27 cellular contexts compared by ENCODE assay signal in the genomic region with DNA sequence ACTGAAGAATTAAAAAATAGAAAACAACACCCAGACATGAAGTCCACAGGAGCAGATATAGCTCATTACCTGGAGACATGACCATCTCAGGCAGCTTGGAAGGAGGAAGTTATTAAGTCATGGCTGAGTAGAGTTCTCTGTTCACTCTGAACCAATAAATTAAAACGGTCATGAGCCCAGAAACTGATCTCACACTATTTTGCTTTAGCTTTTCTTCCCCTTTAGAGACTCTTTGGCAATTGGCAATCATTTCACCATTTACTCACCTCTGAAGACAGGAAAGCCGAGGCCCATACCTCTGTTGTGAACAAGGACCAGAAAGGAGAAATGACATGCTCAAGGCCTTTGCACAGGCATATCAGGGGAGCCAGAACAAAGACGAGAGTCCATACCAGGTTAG. TPM values are rescaled to one million over a fixed set of nuclear protein-coding genes. Genes with fewer than 3 reads are reported as not detected.
A peak's percentile ranks its signal among the peaks of the same experiment; 100 is the strongest.
DNase-seq lines count a peak whose midpoint lies in the region; ATAC-seq, FAIRE-seq and TF ChIP-seq lines count a peak whose summit lies in the region.
"Had no signal": no experiment of that assay in that cellular context is flagged by ENCODE, and none has a peak within 500 bp of the region (broad histone marks: within the 10 kb centered on the region; RNA-seq: fewer than 3 reads in every experiment).

No MANE protein-coding gene starts in this region.

- no peaks in the 10 kb centered on the region for H3K4me1 Mint-ChIP-seq in activated naive CD4-positive, alpha-beta T cell treated with anti-CD3 and anti-CD28 coated beads, Interleukin-2, amount 10 ng/mL, durations not matched to agents 7 days and 5 days

- SMC1A ChIA-PET in GM12878 (lab: Charles Lee; ENCODE audit: uncharacterized antibody, unreplicated experiment), result interaction anchor here (0.6 to 9.4 kb wide), 10 partner anchors 9 to 147 kb away, joined by 3 to 114 read pairs (median 4); no protein-coding TSS in a partner anchor

- in situ Hi-C loops in GM12878 (cut with MboI), result no loop called here

- no peaks in the 10 kb centered on the region for H3K9me3 Mint-ChIP-seq in activated naive CD4-positive, alpha-beta T cell treated with anti-CD3 and anti-CD28 coated beads, Interleukin-2, amount 10 ng/mL, durations not matched to agents 7 days and 5 days
- H3K9me3 Mint-ChIP-seq: activated T-cell treated with anti-CD3 and anti-CD28 coated beads, Interleukin-2, amount 50 U/mL, for 72 hours had no signal

- peak overlapping the region; percentile 59 for H2AFZ ChIP-seq in GM12878 (ENCODE audit: control insufficient read depth, low read depth, low read length)

- no peak overlapping the region for H3K27ac Mint-ChIP-seq in activated naive CD4-positive, alpha-beta T cell treated with anti-CD3 and anti-CD28 coated beads, Interleukin-2, amount 10 ng/mL, durations not matched to agents 7 days and 5 days
- H3K27ac Mint-ChIP-seq: activated T-cell treated with anti-CD3 and anti-CD28 coated beads, Interleukin-2, amount 50 U/mL, for 72 hours; CD8-positive, alpha-beta T cell had no signal

- 27% methylated on average over 3 of the region's 3 CpGs for WGBS in GM12878 (ENCODE audit: insufficient coverage, insufficient replicate concordance, low lambda C conversion rate, missing lambda C conversion rate)
- WGBS in esophagus muscularis mucosa, result 96% methylated on average over 3 of the region's 3 CpGs

- no peaks in the 10 kb centered on the region for H3K79me2 ChIP-seq in GM12878 (ENCODE audit: control insufficient read depth, insufficient read depth, low read length)

- FAIRE-seq in GM12878 (lab: Jason Lieb, UNC), result peak; percentile 57

- H3K36me3 ChIP-seq in GM12878 (ENCODE audit: control insufficient read depth in 2 of 2, insufficient read depth in 2 of 2, low read length in 1 of 2) (no peaks in the 10 kb centered on the region), esophagus muscularis mucosa (peaks cover 0 to 6% (median 0%) of the 10 kb centered on the region in 4 donors)
- H3K36me3 ChIP-seq: heart right ventricle, upper lobe of right lung had no signal

- no peak overlapping the region for H3K4me3 Mint-ChIP-seq in activated naive CD4-positive, alpha-beta T cell treated with anti-CD3 and anti-CD28 coated beads, Interleukin-2, amount 10 ng/mL, durations not matched to agents 7 days and 5 days
- H3K4me3 Mint-ChIP-seq: activated T-cell treated with anti-CD3 and anti-CD28 coated beads, Interleukin-2, amount 50 U/mL, for 72 hours; CD8-positive, alpha-beta T cell had no signal

- H3K36me3 Mint-ChIP-seq in activated naive CD4-positive, alpha-beta T cell treated with anti-CD3 and anti-CD28 coated beads, Interleukin-2, amount 10 ng/mL, durations not matched to agents 7 days and 5 days, result no peaks in the 10 kb centered on the region
- H3K36me3 Mint-ChIP-seq: CD8-positive, alpha-beta T cell had no signal

- peak overlapping the region; percentile 47 for H3K4me2 ChIP-seq in GM12878 (ENCODE audit: control insufficient read depth, insufficient read depth)

- TF ChIP-seq RAD21 in GM12878 (IDR thresholded peaks at IDR 0.05; ENCODE audit: insufficient read depth, low read depth, low read length), result no peak

- no TSS peak for BruUV-seq in GM12878 (replicated peaks; lab: Mats Ljungman, UMichigan)

- H3K4me3 ChIP-seq in GM12878 (no peak overlapping the region), esophagus muscularis mucosa (no peak overlapping the region)
- H3K4me3 ChIP-seq: heart right ventricle, upper lobe of right lung had no signal

- H3K4me1 ChIP-seq in GM12878 (ENCODE audit: control insufficient read depth, insufficient read depth, low read length) (peaks cover 53% of the 10 kb centered on the region), esophagus muscularis mucosa (no peaks in the 10 kb centered on the region)
- H3K4me1 ChIP-seq: heart right ventricle, upper lobe of right lung had no signal

- H3K27ac ChIP-seq in GM12878 (ENCODE audit: control insufficient read depth, insufficient read depth) (peak overlapping the region; percentile 61), esophagus muscularis mucosa (replicated peaks in 1 of 4) (no peak overlapping the region)
- H3K27ac ChIP-seq: heart right ventricle, upper lobe of right lung had no signal

- intact Hi-C loops in GM12878 (cut with micrococcal nuclease; ENCODE audit: unreplicated experiment), result loop anchor here (10.0 kb wide), 1 partner anchor 712 kb away; no protein-coding TSS in a partner anchor
- intact Hi-C loops in esophagus muscularis mucosa (cut with DNase I), result no loop called here

- H3K9me3 ChIP-seq in GM12878 (replicated peaks; ENCODE audit: control insufficient read depth, insufficient read depth, low read length), result no peaks in the 10 kb centered on the region; the same call in 2 of the 3 replicates
- H3K9me3 ChIP-seq in esophagus muscularis mucosa, result no peaks in the 10 kb centered on the region
- H3K9me3 ChIP-seq: heart right ventricle, upper lobe of right lung had no signal

- peak overlapping the region; percentile 26; the same call in 1 of the 2 replicates for H3K9ac ChIP-seq in GM12878 (ENCODE audit: control insufficient read depth, insufficient read depth, low read length)

- no peaks in the 10 kb centered on the region for H4K20me1 ChIP-seq in GM12878 (ENCODE audit: control insufficient read depth, insufficient read depth)

- CTCF ChIA-PET in GM12878 (lab: Yijun Ruan, JAX), result interaction anchor here (1.0 to 4.5 kb wide), 6 partner anchors 9 to 932 kb away, joined by 3 to 52 read pairs (median 6); no protein-coding TSS in a partner anchor
- CTCF ChIA-PET in activated naive CD4-positive, alpha-beta T cell treated with anti-CD3 and anti-CD28 coated beads, Interleukin-2, amount 10 ng/mL, durations not matched to agents 7 days and 5 days (lab: Charles Lee), result no interaction called here

- TF ChIP-seq POLR2A in GM12878 (IDR thresholded peaks at IDR 0.05; ENCODE audit: low read depth, low read length) (no peak), esophagus muscularis mucosa (IDR thresholded peaks at IDR 0.05; ENCODE audit: low read depth) (no peak)

- RAD21 ChIA-PET in GM12878 (lab: Charles Lee; ENCODE audit: unreplicated experiment), result interaction anchor here (0.7 to 14.8 kb wide), 8 partner anchors 10 to 92 kb away, joined by 3 to 171 read pairs (median 5); no protein-coding TSS in a partner anchor

- DNase-seq in GM12878 (ENCODE audit: low read depth, low spot score), result peak; percentile 41
- no peak for DNase-seq in activated naive CD4-positive, alpha-beta T cell treated with anti-CD3 and anti-CD28 coated beads, Interleukin-2, amount 10 ng/mL, durations not matched to agents 7 days and 5 days
- DNase-seq in activated CD4-positive, alpha-beta T cell treated with anti-CD3 and anti-CD28 coated beads, Interleukin-2, amount 50 U/mL, for 4 hours, result no peak
- no peak for DNase-seq in esophagus muscularis mucosa (ENCODE audit: extremely low spot score)
- no peak for DNase-seq in NCI-H510A treated with DMSO at 0.1 percent for 48 hours (lab: John Stamatoyannopoulos, UW)
- DNase-seq: activated CD4-positive, alpha-beta T cell treated with anti-CD3 and anti-CD28 coated beads for 4 hours; activated naive CD4-positive, alpha-beta T cell treated with Interleukin-2 at 50 U/mL for 16 hours; activated T-cell treated with anti-CD3 and anti-CD28 coated beads, Interleukin-2, amount 50 U/mL, for 72 hours; CD8-positive, alpha-beta T cell; effector CD8-positive, alpha-beta T cell; erythroblast; foreskin fibroblast; heart right ventricle; KG1; left colon; mesenchymal stem cell; NCI-H1694; NCI-H2171 treated with DMSO at 0.1 percent for 48 hours; NCI-H526; T-helper 2 cell; upper lobe of right lung had no signal

- POLR2A ChIA-PET in GM12878 (lab: Charles Lee), result interaction anchor here (0.6 to 4.4 kb wide), 3 partner anchors 11 to 84 kb away, joined by 3 to 25 read pairs (median 8); no protein-coding TSS in a partner anchor

- no peaks in the 10 kb centered on the region for H3K27me3 ChIP-seq in GM12878 (replicated peaks in 1 of 2; ENCODE audit: control insufficient read depth in 2 of 2, insufficient read depth in 2 of 2, low read length in 1 of 2)
- no peaks in the 10 kb centered on the region for H3K27me3 ChIP-seq in esophagus muscularis mucosa
- H3K27me3 ChIP-seq: heart right ventricle, upper lobe of right lung had no signal

- ATAC-seq in GM18498 (IDR thresholded peaks at IDR 0.05; ENCODE audit: unreplicated experiment) (peak; percentile 38), GM21529 (IDR thresholded peaks at IDR 0.05; ENCODE audit: unreplicated experiment) (peak; percentile 34), HG03378 (IDR thresholded peaks at IDR 0.05; ENCODE audit: unreplicated experiment) (peak; percentile 39), GM12878 (peak; percentile 60)
- ATAC-seq: activated T-cell treated with anti-CD3 and anti-CD28 coated beads, Interleukin-2, amount 50 U/mL, for 72 hours; CD8-positive, alpha-beta T cell; heart right ventricle; left colon; upper lobe of right lung had no signal

- TF ChIP-seq EP300 in GM12878 (IDR thresholded peaks at IDR 0.05; ENCODE audit: borderline replicate concordance in 1 of 2, control insufficient read depth in 1 of 2, low read depth in 2 of 2, low read length in 2 of 2), result no peak
- no peak for TF ChIP-seq EP300 in esophagus muscularis mucosa (IDR thresholded peaks at IDR 0.05)

- peaks cover 26% of the 10 kb centered on the region for H3K27me3 Mint-ChIP-seq in activated naive CD4-positive, alpha-beta T cell treated with anti-CD3 and anti-CD28 coated beads, Interleukin-2, amount 10 ng/mL, durations not matched to agents 7 days and 5 days

- TF ChIP-seq CTCF in GM12878 (IDR thresholded peaks at IDR 0.05 in 2 of 3, conservative IDR thresholded peaks at IDR 0.05 in 1 of 3; ENCODE audit: control insufficient read depth in 2 of 3, extremely low read depth in 1 of 3, insufficient read depth in 1 of 3, low read depth in 3 of 3, low read length in 3 of 3), result no peak
- TF ChIP-seq CTCF in esophagus muscularis mucosa (IDR thresholded peaks at IDR 0.05), result no peak

RNA-seq across cellular contexts. Expression of a gene that starts 26.6 kb away (rescaled TPM):
- total RNA-seq in GM12878 (2013; cell fraction: nucleolus; rRNA removed), result not detected in 2 replicates
- 0.11 and 0.22 TPM in 2 replicates for total RNA-seq in GM12878 (2014; rRNA removed)
- total RNA-seq in GM12878 (2014; rRNA removed; fragmentation: Illumina TruSeq; extraction: Trizol), result 0.18 TPM in 2 replicates
- 0.26 and 0.32 TPM in 2 replicates for total RNA-seq in GM12878 (2021)
- polyA plus RNA-seq in GM12878 (2011; ENCODE audit: low read depth), result not detected
- 0.18 and 0.23 TPM in 2 replicates for polyA plus RNA-seq in GM12878 (2011; rRNA removed)
- polyA plus RNA-seq in GM12878 (2011; cell fraction: cytosol; rRNA removed), result 0.03 and 0.08 TPM in 2 replicates
- 0.06 TPM in 2 replicates for polyA plus RNA-seq in GM12878 (2011; cell fraction: nucleus; rRNA removed)
- polyA plus RNA-seq in GM12878 (2012), result 0.07 TPM in 1 of 2 replicates, not detected in the other
- polyA plus RNA-seq in GM12878 (2014; fragmentation: Illumina TruSeq; extraction: Trizol), result 0.13 and 0.21 TPM in 2 replicates
- polyA plus RNA-seq in GM12878 (2014; fragmentation: Nextera tagmentation; extraction: Ambion mirVana), result under 1 TPM; 0.05 to 0.09 TPM
- polyA plus RNA-seq in GM12878 (2014; rRNA removed), result 0.04 and 0.18 TPM in 2 replicates
- polyA plus RNA-seq in GM12878 (2016; fragmentation: Nextera tagmentation; extraction: Ambion mirVana), result under 1 TPM in 1 of 2 experiments, not detected in 1; 0.28 TPM
- 0.22 and 0.36 TPM in 2 replicates for polyA minus RNA-seq in GM12878 (2011; rRNA and poly(A)+ RNA removed)
- polyA minus RNA-seq in GM12878 (2011; cell fraction: cytosol; rRNA and poly(A)+ RNA removed), result 0.27 TPM in 1 of 2 replicates, not detected in the other
- polyA minus RNA-seq in GM12878 (2011; cell fraction: nucleus; rRNA and poly(A)+ RNA removed), result 0.12 TPM in 1 of 2 replicates, not detected in the other
- total RNA-seq in esophagus muscularis mucosa, result under 1 TPM in 3 of 4 donors, not detected in 1; under 0.01 to 0.40 (median 0.39) TPM
- total RNA-seq: activated T-cell treated with anti-CD3 and anti-CD28 coated beads, Interleukin-2, amount 50 U/mL, for 72 hours; CD8-positive, alpha-beta T cell; heart right ventricle; left colon; RPMI7951; SK-MEL-5; subcutaneous adipose tissue had no signal
